In the genomic region with DNA sequence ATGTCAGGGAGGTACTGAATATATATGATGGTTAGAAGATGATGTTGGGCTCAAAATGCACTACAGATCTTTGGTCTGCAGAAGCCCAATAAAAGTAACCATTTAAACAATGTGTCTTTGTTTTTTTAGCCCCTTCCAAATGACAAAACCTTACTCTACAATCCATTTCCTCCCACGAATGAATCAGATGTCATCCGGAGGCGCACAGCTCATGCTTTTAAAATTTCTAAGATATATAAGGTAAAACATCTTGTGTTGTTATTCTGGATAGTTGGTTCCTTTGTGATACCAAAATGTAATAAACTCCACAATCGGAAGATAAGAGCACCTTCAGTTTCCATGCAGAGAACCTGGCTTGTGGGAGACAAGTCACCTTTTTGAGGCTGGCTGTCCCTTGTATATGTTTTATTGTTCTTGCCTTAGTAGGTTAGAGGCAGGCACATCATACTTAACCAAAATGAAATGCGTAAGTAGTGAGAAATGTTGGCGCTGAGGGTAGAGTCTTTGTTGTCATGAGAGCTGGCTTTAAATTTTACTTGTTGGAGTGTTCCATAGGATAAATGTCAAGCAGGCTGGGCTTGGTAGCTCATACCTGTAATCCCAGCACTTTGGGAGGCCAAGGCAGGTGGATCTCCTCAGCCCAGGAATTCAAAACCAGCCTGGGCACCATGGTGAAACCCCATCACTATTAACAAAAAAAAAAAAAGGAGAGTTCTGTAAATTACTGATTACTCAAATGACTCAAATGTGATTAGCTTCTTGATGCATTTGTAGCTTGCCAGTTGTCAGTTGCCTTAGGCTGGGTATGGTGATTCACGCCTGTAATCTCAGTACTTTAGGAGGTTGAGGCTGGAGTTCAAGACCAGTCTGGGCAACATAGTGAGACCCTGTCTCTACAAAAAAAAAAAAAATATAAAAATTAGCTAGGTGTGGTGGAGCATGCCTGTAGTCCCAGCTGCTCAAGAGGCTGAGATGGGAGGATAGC, we compare ENCODE assay signal across 1 cellular context.
A peak's percentile ranks its signal among the peaks of the same experiment; 100 is the strongest.
TF ChIP-seq lines count a peak whose summit lies in the region.

No MANE protein-coding gene starts in this region.

TF ChIP-seq in endothelial cell of umbilical vein, 7 proteins besides CTCF, POLR2A, EP300 and RAD21:
- TF ChIP-seq MYC (IDR thresholded peaks at IDR 0.05; ENCODE audit: low read depth, low read length), result no peak
- peak; percentile 63 for TF ChIP-seq POLR2AphosphoS5 (IDR thresholded peaks at IDR 0.05; ENCODE audit: insufficient read depth, low read depth, low read length)
- peak; percentile 87 for TF ChIP-seq FOS (IDR thresholded peaks at IDR 0.05; ENCODE audit: borderline replicate concordance, insufficient read depth, low read length)
- TF ChIP-seq JUN (IDR thresholded peaks at IDR 0.05; ENCODE audit: borderline replicate concordance, insufficient read depth, insufficient read length, low read depth), result peak; percentile 52
- TF ChIP-seq GATA2 (IDR thresholded peaks at IDR 0.05; ENCODE audit: insufficient read depth, insufficient read length, low read depth, low read length), result peak; percentile 40
- TF ChIP-seq EZH2 (IDR thresholded peaks at IDR 0.05; ENCODE audit: borderline replicate concordance, low read depth, low read length, severe bottlenecking), result no peak
